ENCODE assay signal across 1 cellular context in the genomic region with DNA sequence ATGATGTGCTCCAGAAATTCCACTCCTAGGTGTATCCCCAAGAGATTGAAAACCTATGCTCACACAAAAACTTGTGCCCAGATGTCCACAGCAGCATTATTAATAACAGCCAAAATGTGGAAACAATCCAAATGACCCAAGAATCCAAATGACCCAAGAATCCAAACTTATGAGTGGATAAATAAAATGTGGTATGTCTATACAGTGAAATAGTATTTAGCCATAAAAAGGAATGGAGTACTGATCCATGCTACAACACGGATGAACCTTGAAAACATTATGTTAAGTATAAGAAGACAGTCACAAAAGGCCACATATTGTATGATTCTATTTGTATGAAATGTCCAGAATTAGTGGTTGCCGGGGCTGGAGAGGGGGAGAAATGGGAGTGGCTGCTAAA.
TF ChIP-seq lines count a peak whose summit lies in the region.

No MANE protein-coding gene starts in this region.

TF ChIP-seq in SK-N-SH, 30 proteins besides CTCF, POLR2A, EP300 and RAD21 (continued from another document):
- TF ChIP-seq, protein P1, sequence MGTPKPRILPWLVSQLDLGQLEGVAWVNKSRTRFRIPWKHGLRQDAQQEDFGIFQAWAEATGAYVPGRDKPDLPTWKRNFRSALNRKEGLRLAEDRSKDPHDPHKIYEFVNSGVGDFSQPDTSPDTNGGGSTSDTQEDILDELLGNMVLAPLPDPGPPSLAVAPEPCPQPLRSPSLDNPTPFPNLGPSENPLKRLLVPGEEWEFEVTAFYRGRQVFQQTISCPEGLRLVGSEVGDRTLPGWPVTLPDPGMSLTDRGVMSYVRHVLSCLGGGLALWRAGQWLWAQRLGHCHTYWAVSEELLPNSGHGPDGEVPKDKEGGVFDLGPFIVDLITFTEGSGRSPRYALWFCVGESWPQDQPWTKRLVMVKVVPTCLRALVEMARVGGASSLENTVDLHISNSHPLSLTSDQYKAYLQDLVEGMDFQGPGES (IDR thresholded peaks at IDR 0.05; ENCODE audit: low read depth, low read length) = no peak
- TF ChIP-seq ZBTB33 (IDR thresholded peaks at IDR 0.05; ENCODE audit: borderline replicate concordance, low read depth) = no peak
- TF ChIP-seq CHD2 (IDR thresholded peaks at IDR 0.05; ENCODE audit: low read length, partially characterized antibody) = no peak
- TF ChIP-seq MEF2A (IDR thresholded peaks at IDR 0.05; ENCODE audit: borderline replicate concordance, low read depth) = no peak
- TF ChIP-seq EZH2phosphoT487 (IDR thresholded peaks at IDR 0.05; ENCODE audit: borderline replicate concordance, low read depth) = no peak
- TF ChIP-seq TAF1 (IDR thresholded peaks at IDR 0.05; ENCODE audit: borderline replicate concordance, low read depth, low read length) = no peak
- TF ChIP-seq GABPA (IDR thresholded peaks at IDR 0.05; ENCODE audit: low read depth) = no peak
